In the genomic region with DNA sequence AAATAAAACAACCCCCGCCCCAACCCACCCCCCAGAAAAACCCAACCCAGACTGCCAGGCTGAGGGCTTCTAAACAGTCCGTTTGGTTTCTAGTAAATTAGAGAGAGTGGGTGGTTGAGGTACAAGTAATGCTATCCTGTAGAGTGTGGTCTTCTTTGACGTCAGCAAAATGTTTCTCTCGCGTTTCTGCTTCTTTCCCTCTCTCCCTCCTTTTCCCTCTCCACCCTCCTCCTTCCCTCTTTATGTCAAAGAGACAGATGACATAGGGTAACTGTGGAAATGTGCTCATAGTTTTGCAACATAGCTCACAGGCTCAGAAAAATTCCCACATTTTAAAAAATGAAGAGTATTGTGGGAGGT, we compare ENCODE assay signal across 8 cellular contexts.
DNase-seq lines count a peak whose midpoint lies in the region; ATAC-seq and TF ChIP-seq lines count a peak whose summit lies in the region.

No MANE protein-coding gene starts in this region.

- H3K4me1 Mint-ChIP-seq in activated naive CD8-positive, alpha-beta T cell treated with anti-CD3 and anti-CD28 coated beads, Interleukin-2, amount 10 ng/mL, durations not matched to agents 7 days and 5 days = peaks cover 42% of the 10 kb centered on the region

- POLR2A ChIA-PET in activated naive CD8-positive, alpha-beta T cell treated with anti-CD3 and anti-CD28 coated beads, Interleukin-2, amount 10 ng/mL, durations not matched to agents 7 days and 5 days (lab: Charles Lee) = interaction anchor here (1.1 to 1.8 kb wide), 2 partner anchors 8 to 10 kb away, joined by 3 to 10 read pairs; no protein-coding TSS in a partner anchor

- H3K9me3 Mint-ChIP-seq in activated naive CD8-positive, alpha-beta T cell treated with anti-CD3 and anti-CD28 coated beads, Interleukin-2, amount 10 ng/mL, durations not matched to agents 7 days and 5 days = no peaks in the 10 kb centered on the region

- H3K9me3 ChIP-seq in iPS-18a (ENCODE audit: control insufficient read depth, low read depth, low read length) (no peaks in the 10 kb centered on the region), stomach (no peaks in the 10 kb centered on the region)

- peak overlapping the region; percentile 60 for H3K9ac ChIP-seq in iPS-18a (ENCODE audit: low read length)

- DNase-seq in DMS79 treated with DMSO at 0.1 percent for 48 hours (lab: John Stamatoyannopoulos, UW) (peak; percentile 69), DMS79 (lab: John Stamatoyannopoulos, UW) (no peak), stomach (no peak), NCI-H1436 (lab: John Stamatoyannopoulos, UW) (no peak), kidney glomerular epithelial cell (lab: John Stamatoyannopoulos, UW) (no peak)
- DNase-seq in activated naive CD8-positive, alpha-beta T cell treated with anti-CD3 and anti-CD28 coated beads, Interleukin-2, amount 10 ng/mL, durations not matched to agents 7 days and 5 days = no peak
- DNase-seq in activated CD4-positive, alpha-beta T cell treated with anti-CD3 and anti-CD28 coated beads, Interleukin-2, amount 50 U/mL, for 4 hours = no peak

- intact Hi-C loops in stomach (cut with DNase I; ENCODE audit: low total_unique reads) = no loop called here

- TF ChIP-seq EP300 in stomach (IDR thresholded peaks at IDR 0.05) = no peak

- H3K27me3 Mint-ChIP-seq in activated naive CD8-positive, alpha-beta T cell treated with anti-CD3 and anti-CD28 coated beads, Interleukin-2, amount 10 ng/mL, durations not matched to agents 7 days and 5 days = no peaks in the 10 kb centered on the region

- TF ChIP-seq POLR2A in stomach (IDR thresholded peaks at IDR 0.05) = no peak

- H3K4me1 ChIP-seq in iPS-18a (ENCODE audit: control insufficient read depth, low read depth, low read length) (peaks cover 51% of the 10 kb centered on the region), stomach (peaks cover 46 to 75% (median 59%) of the 10 kb centered on the region in 4 donors)

- WGBS in stomach, 5 donors = 21 to 46% (median 39%) methylated on average over 5 of the region's 5 CpGs

- ATAC-seq in activated naive CD8-positive, alpha-beta T cell treated with anti-CD3 and anti-CD28 coated beads, Interleukin-2, amount 10 ng/mL, durations not matched to agents 7 days and 5 days (ENCODE audit: low read depth) = no peak

- H3K36me3 ChIP-seq in iPS-18a (ENCODE audit: control insufficient read depth, low read depth, low read length) (no peaks in the 10 kb centered on the region), stomach (no peaks in the 10 kb centered on the region)

- peak overlapping the region; percentile 82 for H3K27ac Mint-ChIP-seq in activated naive CD8-positive, alpha-beta T cell treated with anti-CD3 and anti-CD28 coated beads, Interleukin-2, amount 10 ng/mL, durations not matched to agents 7 days and 5 days

- peak overlapping the region; percentile 25 for H3K4me3 Mint-ChIP-seq in activated naive CD8-positive, alpha-beta T cell treated with anti-CD3 and anti-CD28 coated beads, Interleukin-2, amount 10 ng/mL, durations not matched to agents 7 days and 5 days

- H3K27ac ChIP-seq in iPS-18a (ENCODE audit: low read length) = peak overlapping the region; percentile 63
- H3K27ac ChIP-seq in stomach = peak overlapping the region; percentile 81 to 92 (median 91)

- peaks cover 5% of the 10 kb centered on the region for H3K36me3 Mint-ChIP-seq in activated naive CD8-positive, alpha-beta T cell treated with anti-CD3 and anti-CD28 coated beads, Interleukin-2, amount 10 ng/mL, durations not matched to agents 7 days and 5 days

- H3K27me3 ChIP-seq in iPS-18a (ENCODE audit: control insufficient read depth, insufficient read depth, low read length) (no peaks in the 10 kb centered on the region), stomach (no peaks in the 10 kb centered on the region)

- no peak for TF ChIP-seq CTCF in stomach (IDR thresholded peaks at IDR 0.05)

- H3K4me3 ChIP-seq in iPS-18a (ENCODE audit: low read length) (peak overlapping the region; percentile 52), stomach (peak overlapping the region; percentile 22 to 38 (median 34))
